In genomic region chr17:4083173-4083572, GRCh38 we compare ENCODE assay signal across 24 cellular contexts.
"Had no signal": no experiment of that assay in that cellular context is flagged by ENCODE, and none has a peak within 500 bp of the region (broad histone marks: within the 10 kb centered on the region; RNA-seq: fewer than 3 reads in every experiment).

No MANE protein-coding gene starts in this region.

- DNase-seq: activated CD4-positive, alpha-beta T cell treated with anti-CD3 and anti-CD28 coated beads for 4 hours; activated CD4-positive, alpha-beta T cell treated with anti-CD3 and anti-CD28 coated beads, Interleukin-2, amount 50 U/mL, for 48 hours; activated CD4-positive, CD25-positive, alpha-beta regulatory T cell; activated CD8-positive, alpha-beta memory T cell treated with anti-CD3 and anti-CD28 coated beads, Interleukin-2, amount 50 U/mL, for 48 hours; activated effector memory CD4-positive, alpha-beta T cell treated with Interleukin-2 at 50 U/mL for 16 hours; activated naive CD4-positive, alpha-beta T cell treated with anti-CD3 and anti-CD28 coated beads for 36 hours; activated naive CD8-positive, alpha-beta T cell treated with anti-CD3 and anti-CD28 coated beads, Interleukin-2, amount 10 ng/mL, durations not matched to agents 7 days and 5 days; activated T-cell treated with anti-CD3 and anti-CD28 coated beads, Interleukin-2, amount 50 U/mL, for 48 hours; amniotic stem cell; esophagus squamous epithelium; gastrocnemius medialis; head of caudate nucleus; hypothalamus; mesenchymal stem cell; occipital lobe; sigmoid colon; stimulated activated CD4-positive, alpha-beta T cell treated with anti-CD3 and anti-CD28 coated beads, Interleukin-2, amount 100 ng/mL, for 48 hours; stimulated activated CD8-positive, alpha-beta memory T cell treated with anti-CD3 and anti-CD28 coated beads, Interleukin-4, amount 100 ng/mL, for 48 hours; stimulated activated naive CD4-positive, alpha-beta T cell treated with Interleukin-2 at 50 U/mL for 16 hours; T1000 had no signal

- H3K27ac Mint-ChIP-seq: activated naive CD4-positive, alpha-beta T cell treated with anti-CD3 and anti-CD28 coated beads for 36 hours; activated naive CD8-positive, alpha-beta T cell treated with anti-CD3 and anti-CD28 coated beads, Interleukin-2, amount 10 ng/mL, durations not matched to agents 7 days and 5 days had no signal

- ATAC-seq: gastrocnemius medialis had no signal

- H3K4me1 ChIP-seq: breast epithelium, esophagus squamous epithelium, gastrocnemius medialis, sigmoid colon had no signal

- H3K4me3 ChIP-seq: breast epithelium, esophagus squamous epithelium, gastrocnemius medialis, sigmoid colon, thoracic aorta, upper lobe of left lung had no signal

- H3K27ac ChIP-seq: breast epithelium, esophagus squamous epithelium, gastrocnemius medialis, sigmoid colon, thoracic aorta, upper lobe of left lung had no signal

- H3K9me3 ChIP-seq: breast epithelium, esophagus squamous epithelium, gastrocnemius medialis, sigmoid colon, thoracic aorta, upper lobe of left lung had no signal

- H3K4me1 Mint-ChIP-seq: central memory CD8-positive, alpha-beta T cell had no signal

- H3K27me3 Mint-ChIP-seq: activated naive CD8-positive, alpha-beta T cell treated with anti-CD3 and anti-CD28 coated beads, Interleukin-2, amount 10 ng/mL, durations not matched to agents 7 days and 5 days; central memory CD8-positive, alpha-beta T cell had no signal

- H3K9me3 Mint-ChIP-seq: activated naive CD4-positive, alpha-beta T cell treated with anti-CD3 and anti-CD28 coated beads for 36 hours; activated naive CD8-positive, alpha-beta T cell treated with anti-CD3 and anti-CD28 coated beads, Interleukin-2, amount 10 ng/mL, durations not matched to agents 7 days and 5 days; central memory CD8-positive, alpha-beta T cell had no signal

- H3K4me3 Mint-ChIP-seq: activated naive CD4-positive, alpha-beta T cell treated with anti-CD3 and anti-CD28 coated beads for 36 hours; activated naive CD8-positive, alpha-beta T cell treated with anti-CD3 and anti-CD28 coated beads, Interleukin-2, amount 10 ng/mL, durations not matched to agents 7 days and 5 days; central memory CD8-positive, alpha-beta T cell had no signal

- H3K27me3 ChIP-seq: breast epithelium, esophagus squamous epithelium, gastrocnemius medialis, sigmoid colon, upper lobe of left lung had no signal
